ENCODE assay signal across 30 cellular contexts in the genomic region with DNA sequence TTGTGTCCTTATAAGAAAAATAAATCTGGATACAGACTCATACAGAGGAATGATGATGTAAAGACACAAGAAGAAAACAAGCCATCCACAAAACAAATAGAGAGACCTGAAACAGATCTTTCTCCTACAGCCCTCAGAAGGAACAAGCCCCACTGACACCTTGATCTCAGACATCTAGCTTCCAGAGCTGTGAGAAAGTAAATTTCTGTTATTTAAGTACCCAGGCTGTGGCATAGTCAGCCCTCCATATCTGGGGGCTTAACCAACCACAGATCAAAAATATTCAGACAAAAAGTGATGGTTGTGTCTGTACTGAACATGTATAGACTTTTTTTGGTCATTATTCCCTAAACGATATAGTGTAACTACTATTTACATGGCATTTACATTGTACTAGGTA. TPM values are rescaled to one million over a fixed set of nuclear protein-coding genes. Genes with fewer than 3 reads are reported as not detected.
"Had no signal": no experiment of that assay in that cellular context is flagged by ENCODE, and none has a peak within 500 bp of the region (broad histone marks: within the 10 kb centered on the region; RNA-seq: fewer than 3 reads in every experiment).

No MANE protein-coding gene starts in this region.

- H3K36me3 ChIP-seq: esophagus muscularis mucosa, gastrocnemius medialis, heart right ventricle had no signal

- H2AFZ ChIP-seq: hepatocyte had no signal

- H3K27ac ChIP-seq: body of pancreas, esophagus muscularis mucosa, foreskin keratinocyte, gastrocnemius medialis, heart right ventricle, hepatocyte had no signal

- H3K4me3 Mint-ChIP-seq: activated CD4-positive, alpha-beta memory T cell treated with anti-CD3 and anti-CD28 coated beads for 36 hours; activated CD4-positive, alpha-beta T cell treated with anti-CD3 and anti-CD28 coated beads for 36 hours; activated CD4-positive, alpha-beta T cell treated with anti-CD3 and anti-CD28 coated beads, Interleukin-2, amount 10 ng/mL, durations not matched to agents 24 days and 14 days; activated CD8-positive, alpha-beta memory T cell treated with anti-CD3 and anti-CD28 coated beads, Interleukin-2, amount 10 ng/mL, durations not matched to agents 7 days and 5 days; activated CD8-positive, alpha-beta T cell treated with anti-CD3 and anti-CD28 coated beads, Interleukin-2, amount 10 ng/mL, durations not matched to agents 7 days and 5 days; activated naive CD4-positive, alpha-beta T cell treated with anti-CD3 and anti-CD28 coated beads for 36 hours; activated naive CD4-positive, alpha-beta T cell treated with anti-CD3 and anti-CD28 coated beads, Interleukin-2, amount 50 U/mL, for 24 hours; activated T-helper 1 cell treated with anti-CD3 and anti-CD28 coated beads, Interleukin-12 subunit alpha, Interleukin-12 subunit beta, Interleukin-2, Interleukin-4 antibody, amounts not matched to agents 30 ng/mL and 10 ng/mL and 1 ng/mL, durations not matched to agents 14 hours and 24 hours and 36 hours; effector memory CD8-positive, alpha-beta T cell had no signal

- ATAC-seq: activated CD8-positive, alpha-beta memory T cell treated with anti-CD3 and anti-CD28 coated beads, Interleukin-2, amount 10 ng/mL, durations not matched to agents 7 days and 5 days; activated CD8-positive, alpha-beta T cell treated with anti-CD3 and anti-CD28 coated beads, Interleukin-2, amount 10 ng/mL, durations not matched to agents 7 days and 5 days; body of pancreas; effector memory CD8-positive, alpha-beta T cell; foreskin keratinocyte; gastrocnemius medialis; heart right ventricle had no signal

- H3K9me3 ChIP-seq: body of pancreas, esophagus muscularis mucosa, gastrocnemius medialis had no signal

- DNase-seq: activated CD4-positive, alpha-beta memory T cell treated with anti-CD3 and anti-CD28 coated beads for 36 hours; activated CD4-positive, alpha-beta T cell treated with anti-CD3 and anti-CD28 coated beads for 36 hours; activated CD4-positive, alpha-beta T cell treated with anti-CD3 and anti-CD28 coated beads, Interleukin-2, amount 10 ng/mL, durations not matched to agents 24 days and 14 days; activated CD4-positive, CD25-positive, alpha-beta regulatory T cell; activated CD4-positive, CD25-positive, alpha-beta regulatory T cell treated with anti-CD3 and anti-CD28 coated beads, Interleukin-2, amount 50 U/mL, for 72 hours; activated CD8-positive, alpha-beta memory T cell treated with anti-CD3 and anti-CD28 coated beads, Interleukin-2, amount 10 ng/mL, durations not matched to agents 7 days and 5 days; activated CD8-positive, alpha-beta memory T cell treated with anti-CD3 and anti-CD28 coated beads, Interleukin-2, amount 50 U/mL, for 4 hours; activated CD8-positive, alpha-beta T cell treated with anti-CD3 and anti-CD28 coated beads, Interleukin-2, amount 10 ng/mL, durations not matched to agents 7 days and 5 days; activated effector memory CD4-positive, alpha-beta T cell treated with anti-CD3 and anti-CD28 coated beads, Interleukin-2, amount 50 U/mL, for 16 hours; activated naive CD4-positive, alpha-beta T cell treated with anti-CD3 and anti-CD28 coated beads for 36 hours; activated T-cell treated with anti-CD3 and anti-CD28 coated beads, Interleukin-2, amount 50 U/mL, for 1 hour; activated T-cell treated with anti-CD3 and anti-CD28 coated beads, Interleukin-2, amount 50 U/mL, for 48 hours; amniotic stem cell; anterior cingulate cortex; body of pancreas; caudate nucleus; cortex of kidney; dermis blood vessel endothelial cell; effector CD4-positive, alpha-beta T cell; effector memory CD8-positive, alpha-beta T cell; erythroblast; foreskin keratinocyte; gastrocnemius medialis; heart right ventricle had no signal

- H3K9me3 Mint-ChIP-seq: activated CD4-positive, alpha-beta memory T cell treated with anti-CD3 and anti-CD28 coated beads for 36 hours; activated CD4-positive, alpha-beta T cell treated with anti-CD3 and anti-CD28 coated beads, Interleukin-2, amount 10 ng/mL, durations not matched to agents 24 days and 14 days; activated naive CD4-positive, alpha-beta T cell treated with anti-CD3 and anti-CD28 coated beads for 36 hours; activated naive CD4-positive, alpha-beta T cell treated with anti-CD3 and anti-CD28 coated beads, Interleukin-2, amount 50 U/mL, for 24 hours; effector memory CD8-positive, alpha-beta T cell had no signal

- H3K27ac Mint-ChIP-seq: activated CD4-positive, alpha-beta memory T cell treated with anti-CD3 and anti-CD28 coated beads for 36 hours; activated CD4-positive, alpha-beta T cell treated with anti-CD3 and anti-CD28 coated beads for 36 hours; activated CD4-positive, alpha-beta T cell treated with anti-CD3 and anti-CD28 coated beads, Interleukin-2, amount 10 ng/mL, durations not matched to agents 24 days and 14 days; activated CD8-positive, alpha-beta memory T cell treated with anti-CD3 and anti-CD28 coated beads, Interleukin-2, amount 10 ng/mL, durations not matched to agents 7 days and 5 days; activated CD8-positive, alpha-beta T cell treated with anti-CD3 and anti-CD28 coated beads, Interleukin-2, amount 10 ng/mL, durations not matched to agents 7 days and 5 days; activated naive CD4-positive, alpha-beta T cell treated with anti-CD3 and anti-CD28 coated beads for 36 hours; activated naive CD4-positive, alpha-beta T cell treated with anti-CD3 and anti-CD28 coated beads, Interleukin-2, amount 50 U/mL, for 24 hours; activated T-helper 1 cell treated with anti-CD3 and anti-CD28 coated beads, Interleukin-12 subunit alpha, Interleukin-12 subunit beta, Interleukin-2, Interleukin-4 antibody, amounts not matched to agents 30 ng/mL and 10 ng/mL and 1 ng/mL, durations not matched to agents 14 hours and 24 hours and 36 hours; activated T-helper 2 cell treated with anti-CD3 and anti-CD28 coated beads, Interferon-gamma antibody, Interleukin-2, Interleukin-4, amounts not matched to agents 10 μg/mL and 5 μg/mL and 100 μg/mL, durations not matched to agents 14 hours and 24 hours and 36 hours; effector memory CD8-positive, alpha-beta T cell had no signal

- H3K27me3 ChIP-seq: body of pancreas, esophagus muscularis mucosa, gastrocnemius medialis, heart right ventricle, hepatocyte had no signal

- H3K36me3 Mint-ChIP-seq: activated CD4-positive, alpha-beta memory T cell treated with anti-CD3 and anti-CD28 coated beads for 36 hours; activated naive CD4-positive, alpha-beta T cell treated with anti-CD3 and anti-CD28 coated beads, Interleukin-2, amount 50 U/mL, for 24 hours had no signal

- H3K4me3 ChIP-seq: body of pancreas, esophagus muscularis mucosa, gastrocnemius medialis, heart right ventricle, hepatocyte had no signal

- H3K27me3 Mint-ChIP-seq: activated CD4-positive, alpha-beta memory T cell treated with anti-CD3 and anti-CD28 coated beads for 36 hours; activated CD4-positive, alpha-beta T cell treated with anti-CD3 and anti-CD28 coated beads for 36 hours; activated CD4-positive, alpha-beta T cell treated with anti-CD3 and anti-CD28 coated beads, Interleukin-2, amount 10 ng/mL, durations not matched to agents 24 days and 14 days; activated CD8-positive, alpha-beta memory T cell treated with anti-CD3 and anti-CD28 coated beads, Interleukin-2, amount 10 ng/mL, durations not matched to agents 7 days and 5 days; activated naive CD4-positive, alpha-beta T cell treated with anti-CD3 and anti-CD28 coated beads, Interleukin-2, amount 50 U/mL, for 24 hours had no signal

- H3K4me1 ChIP-seq: body of pancreas, esophagus muscularis mucosa, foreskin keratinocyte, gastrocnemius medialis, heart right ventricle had no signal

- H3K79me2 ChIP-seq: hepatocyte had no signal

- H3K4me2 ChIP-seq: hepatocyte had no signal

RNA-seq across cellular contexts. Expression of a gene that starts 23.9 kb away (rescaled TPM):
- total RNA-seq: activated CD4-positive, alpha-beta memory T cell treated with anti-CD3 and anti-CD28 coated beads for 36 hours; activated CD4-positive, alpha-beta T cell treated with anti-CD3 and anti-CD28 coated beads for 36 hours; activated CD4-positive, alpha-beta T cell treated with anti-CD3 and anti-CD28 coated beads, Interleukin-2, amount 10 ng/mL, durations not matched to agents 24 days and 14 days; activated CD8-positive, alpha-beta memory T cell treated with anti-CD3 and anti-CD28 coated beads for 36 hours; activated CD8-positive, alpha-beta memory T cell treated with anti-CD3 and anti-CD28 coated beads, Interleukin-2, amount 10 ng/mL, durations not matched to agents 7 days and 5 days; activated CD8-positive, alpha-beta T cell treated with anti-CD3 and anti-CD28 coated beads, Interleukin-2, amount 10 ng/mL, durations not matched to agents 7 days and 5 days; activated naive CD4-positive, alpha-beta T cell treated with anti-CD3 and anti-CD28 coated beads for 36 hours; activated T-helper 1 cell treated with anti-CD3 and anti-CD28 coated beads, Interleukin-12 subunit alpha, Interleukin-12 subunit beta, Interleukin-2, Interleukin-4 antibody, amounts not matched to agents 30 ng/mL and 10 ng/mL and 1 ng/mL, durations not matched to agents 14 hours and 24 hours and 36 hours; activated T-helper 2 cell treated with anti-CD3 and anti-CD28 coated beads, Interferon-gamma antibody, Interleukin-2, Interleukin-4, amounts not matched to agents 10 μg/mL and 5 μg/mL and 100 μg/mL, durations not matched to agents 14 hours and 24 hours and 36 hours; foreskin keratinocyte had no signal
